10 cellular contexts compared by ENCODE assay signal in genomic region chr16:87471278-87472141, GRCh38. TPM values are rescaled to one million over a fixed set of nuclear protein-coding genes. Genes with fewer than 3 reads are reported as not detected.
DNase-seq lines count a peak whose midpoint lies in the region; ATAC-seq and TF ChIP-seq lines count a peak whose summit lies in the region.
"Had no signal": no experiment of that assay in that cellular context is flagged by ENCODE, and none has a peak within 500 bp of the region (broad histone marks: within the 10 kb centered on the region; RNA-seq: fewer than 3 reads in every experiment).

No MANE protein-coding gene starts in this region.

- intact Hi-C loops in Panc1 (cut with micrococcal nuclease; ENCODE audit: unreplicated experiment): no loop called here
- intact Hi-C loops in mucosa of descending colon (cut with DNase I, micrococcal nuclease): no loop called here

- H3K4me3 ChIP-seq in Panc1 (ENCODE audit: low read depth in 2 of 2, low read length in 2 of 2): 0 out of 4 replicates have a peak overlapping the region, but pooled peaks of 1 of the 2 experiments have one; percentile 3
- H3K4me3 ChIP-seq in fibroblast of the aortic adventitia (ENCODE audit: low read depth, low read length): no peak overlapping the region
- no peak overlapping the region for H3K4me3 ChIP-seq in mucosa of descending colon
- H3K4me3 ChIP-seq in upper lobe of left lung: no peak overlapping the region

- no peak for TF ChIP-seq POLR2A in upper lobe of left lung (IDR thresholded peaks at IDR 0.05)

- peak overlapping the region; percentile 77 for H3K27ac ChIP-seq in Panc1 (ENCODE audit: low read length)
- peak overlapping the region in 3 of 4 donors; percentile 47 to 67 (median 49) for H3K27ac ChIP-seq in upper lobe of left lung

- TF ChIP-seq CTCF in Panc1 (IDR thresholded peaks at IDR 0.05) (no peak), fibroblast of the aortic adventitia (IDR thresholded peaks at IDR 0.05; ENCODE audit: insufficient read depth, low read length) (no peak), mucosa of descending colon (IDR thresholded peaks at IDR 0.05) (no peak), upper lobe of left lung (IDR thresholded peaks at IDR 0.05) (no peak)

- BruUV-seq in Panc1 (replicated peaks; lab: Mats Ljungman, UMichigan): no TSS peak

- in situ Hi-C loops in Panc1 (cut with HindIII; ENCODE audit: low pct_unique_long_range_greater_than_20kb, low sequenced_read_pairs): no loop called here

- DNase-seq in Panc1 (ENCODE audit: low read depth, low spot score): no peak
- DNase-seq in fibroblast of the aortic adventitia (ENCODE audit: low read depth): peak; percentile 49
- DNase-seq in mucosa of descending colon: peak in 1 of 3 donors; percentile 51
- DNase-seq in upper lobe of left lung: no peak
- DNase-seq in GDM1 (lab: John Stamatoyannopoulos, UW): no peak
- no peak for DNase-seq in ecto neural progenitor cell (ENCODE audit: low spot score)
- DNase-seq in stimulated activated CD4-positive, alpha-beta T cell treated with anti-CD3 and anti-CD28 coated beads, Interleukin-15, amount 100 ng/mL, for 24 hours: no peak
- DNase-seq: activated T-cell treated with anti-CD3 and anti-CD28 coated beads, Interleukin-2, amount 50 U/mL, for 1 hour; NCI-H2081 treated with DMSO at 0.1 percent for 48 hours; substantia nigra had no signal

- CTCF ChIA-PET in Panc1 (lab: Charles Lee): no interaction called here

- H3K4me1 ChIP-seq in Panc1 (ENCODE audit: control insufficient read depth, insufficient read depth, low read length) (peaks cover 34% of the 10 kb centered on the region), mucosa of descending colon (ENCODE audit: low read depth) (peaks cover 23% of the 10 kb centered on the region), upper lobe of left lung (peaks cover 34 to 49% (median 36%) of the 10 kb centered on the region in 4 donors)

- no peaks in the 10 kb centered on the region for H3K36me3 ChIP-seq in Panc1 (ENCODE audit: control insufficient read depth, insufficient read depth, low read length)
- no peaks in the 10 kb centered on the region for H3K36me3 ChIP-seq in mucosa of descending colon (ENCODE audit: low read depth)
- H3K36me3 ChIP-seq in upper lobe of left lung: peaks cover 0 to 5% (median 0%) of the 10 kb centered on the region in 4 donors

- WGBS in upper lobe of left lung, 2 donors: 76 to 80% methylated on average over 13 of the region's 13 CpGs

- H3K27me3 ChIP-seq in Panc1 (ENCODE audit: control insufficient read depth, insufficient read depth, low read length) (no peaks in the 10 kb centered on the region), upper lobe of left lung (no peaks in the 10 kb centered on the region)

- POLR2A ChIA-PET in Panc1 (lab: Charles Lee): no interaction called here

- no peaks in the 10 kb centered on the region for H3K9me3 ChIP-seq in Panc1 (ENCODE audit: control insufficient read depth, insufficient read depth, low read depth, low read length)
- no peaks in the 10 kb centered on the region for H3K9me3 ChIP-seq in mucosa of descending colon
- H3K9me3 ChIP-seq in upper lobe of left lung: no peaks in the 10 kb centered on the region

- ATAC-seq in Panc1: peak; percentile 67
- peak; percentile 97 for ATAC-seq in mucosa of descending colon
- peak in 1 of 2 donors; percentile 43 for ATAC-seq in upper lobe of left lung (ENCODE audit: low FRiP score in 2 of 2)

- TF ChIP-seq EP300 in upper lobe of left lung (IDR thresholded peaks at IDR 0.05): no peak

RNA-seq across cellular contexts. Expression of gene ZCCHC14, which starts 21.3 kb away (rescaled TPM):
- 35.0 TPM for total RNA-seq in Panc1 (2021; ENCODE audit: unreplicated experiment)
- polyA plus RNA-seq in Panc1 (2012; ENCODE audit: insufficient read length): 20.3 TPM
- total RNA-seq in fibroblast of the aortic adventitia (ENCODE audit: low replicate concordance): 17.1 and 24.5 TPM in 2 replicates
- total RNA-seq in mucosa of descending colon: 10 to 100 TPM; 30.3 to 36.4 (median 32.3) TPM
- 10 to 100 TPM; 17.2 to 35.3 (median 26.3) TPM for total RNA-seq in upper lobe of left lung
